1 cellular context compared by ENCODE assay signal in the genomic region with DNA sequence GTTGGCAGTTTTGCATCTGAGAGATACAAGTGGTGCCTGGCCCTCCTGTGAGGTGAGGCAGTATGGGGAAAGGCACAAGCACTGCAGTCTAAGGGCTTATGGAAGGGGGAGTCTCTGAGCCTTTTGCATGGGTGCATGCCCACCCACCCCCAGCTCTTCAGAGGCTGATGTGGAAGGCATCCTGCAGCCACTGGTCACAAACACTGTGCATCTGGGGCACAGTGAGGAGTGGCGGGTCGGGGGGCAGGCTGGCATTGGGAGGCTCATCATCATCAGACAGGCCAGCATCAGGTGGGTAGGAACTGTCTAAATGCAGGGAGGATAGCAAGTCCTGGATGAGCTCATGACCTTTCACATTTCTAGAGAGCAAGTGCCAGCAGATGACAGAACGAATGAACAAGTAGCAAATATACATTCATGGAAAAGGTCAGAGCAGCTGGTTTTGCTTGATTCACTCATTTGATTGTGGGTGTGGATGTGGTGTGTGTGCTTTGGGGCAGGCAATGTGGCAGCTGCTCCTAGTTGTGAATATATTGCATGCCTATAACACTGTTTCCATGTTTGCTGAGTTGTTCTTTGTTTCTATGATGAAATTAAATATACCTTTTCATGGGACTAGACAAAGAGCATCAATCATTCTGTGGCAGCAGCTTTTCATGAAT.
TF ChIP-seq lines count a peak whose summit lies in the region.

No MANE protein-coding gene starts in this region.

TF ChIP-seq in K562, 482 proteins besides CTCF, POLR2A, EP300 and RAD21:
- peak; percentile 8 for TF ChIP-seq MEIS2 (IDR thresholded peaks at IDR 0.05; ENCODE audit: partially characterized antibody)
- TF ChIP-seq SMC3 (conservative IDR thresholded peaks at IDR 0.05; ENCODE audit: insufficient read depth, low read depth, low read length) = no peak
